Comparison of ENCODE assay signal across 8 cellular contexts in genomic region chr21:45075606-45076244, GRCh38. TPM values are rescaled to one million over a fixed set of nuclear protein-coding genes. Genes with fewer than 3 reads are reported as not detected.
DNase-seq lines count a peak whose midpoint lies in the region; ATAC-seq and TF ChIP-seq lines count a peak whose summit lies in the region.

No MANE protein-coding gene starts in this region.

- H3K27ac ChIP-seq in ascending aorta, result peak overlapping the region; percentile 91
- no peak overlapping the region for H3K27ac ChIP-seq in right lobe of liver
- peak overlapping the region in 3 of 4 donors; percentile 8 to 68 (median 30) for H3K27ac ChIP-seq in tibial nerve

- TF ChIP-seq CTCF in ascending aorta (IDR thresholded peaks at IDR 0.05) (no peak), right lobe of liver (IDR thresholded peaks at IDR 0.05) (no peak), tibial nerve (IDR thresholded peaks at IDR 0.05) (no peak)

- ATAC-seq in right lobe of liver (no peak), HG03135 (IDR thresholded peaks at IDR 0.05; ENCODE audit: unreplicated experiment) (no peak)

- CTCF ChIA-PET in activated naive CD4-positive, alpha-beta T cell treated with anti-CD3 and anti-CD28 coated beads for 36 hours (lab: Charles Lee), result interaction anchor here (0.8 to 2.8 kb wide), 5 partner anchors 11 to 63 kb away, joined by 3 to 40 read pairs (median 5); no protein-coding TSS in a partner anchor

- intact Hi-C loops in activated naive CD4-positive, alpha-beta T cell treated with anti-CD3 and anti-CD28 coated beads for 36 hours (cut with micrococcal nuclease), result loop anchor here (5.0 kb wide), 3 partner anchors 133 to 258 kb away; partner anchors contain the start of genes SLX9 and SUMO3
- intact Hi-C loops in ascending aorta (cut with DNase I) (loop anchor here (1.0 to 5.0 kb wide), 4 partner anchors 25 to 126 kb away; no protein-coding TSS in a partner anchor), right lobe of liver (cut with DNase I) (no loop called here)

- no peaks in the 10 kb centered on the region for H3K27me3 Mint-ChIP-seq in activated naive CD4-positive, alpha-beta T cell treated with anti-CD3 and anti-CD28 coated beads for 36 hours (ENCODE audit: low read depth)

- DNase-seq in activated naive CD4-positive, alpha-beta T cell treated with anti-CD3 and anti-CD28 coated beads for 36 hours, result no peak
- DNase-seq in activated naive CD4-positive, alpha-beta T cell treated with anti-CD3 and anti-CD28 coated beads, Interleukin-2, amount 50 U/mL, for 16 hours, result no peak
- no peak for DNase-seq in ascending aorta (ENCODE audit: low spot score in 2 of 2)
- DNase-seq in right lobe of liver, result no peak
- no peak for DNase-seq in tibial nerve (ENCODE audit: low spot score in 2 of 2)
- DNase-seq in NCI-H748 (lab: John Stamatoyannopoulos, UW; ENCODE audit: unreplicated experiment), result no peak
- no peak for DNase-seq in Ammon's horn (ENCODE audit: low spot score)

- H3K9me3 Mint-ChIP-seq in activated naive CD4-positive, alpha-beta T cell treated with anti-CD3 and anti-CD28 coated beads for 36 hours, result no peaks in the 10 kb centered on the region

- peaks cover 2% of the 10 kb centered on the region for H3K36me3 Mint-ChIP-seq in activated naive CD4-positive, alpha-beta T cell treated with anti-CD3 and anti-CD28 coated beads for 36 hours (ENCODE audit: low read depth)

- no peak for TF ChIP-seq EP300 in tibial nerve (IDR thresholded peaks at IDR 0.05)

- H3K4me3 Mint-ChIP-seq in activated naive CD4-positive, alpha-beta T cell treated with anti-CD3 and anti-CD28 coated beads for 36 hours, result peak overlapping the region; percentile 84

- H3K36me3 ChIP-seq in ascending aorta (no peaks in the 10 kb centered on the region), right lobe of liver (no peaks in the 10 kb centered on the region), tibial nerve (peaks cover 0 to 9% (median 0%) of the 10 kb centered on the region in 3 donors)

- no peaks in the 10 kb centered on the region for H3K9me3 ChIP-seq in ascending aorta
- no peaks in the 10 kb centered on the region for H3K9me3 ChIP-seq in right lobe of liver
- H3K9me3 ChIP-seq in tibial nerve, result no peaks in the 10 kb centered on the region

- peaks cover 52% of the 10 kb centered on the region for H3K4me1 Mint-ChIP-seq in activated naive CD4-positive, alpha-beta T cell treated with anti-CD3 and anti-CD28 coated beads for 36 hours (ENCODE audit: low read depth)

- TF ChIP-seq POLR2A in right lobe of liver (IDR thresholded peaks at IDR 0.05) (no peak), tibial nerve (IDR thresholded peaks at IDR 0.05) (no peak)

- 54% methylated on average over 9 of the region's 17 CpGs for WGBS in right lobe of liver (ENCODE audit: insufficient coverage, low coverage, low lambda C conversion rate, missing lambda C conversion rate)
- WGBS in tibial nerve, 2 donors, result 23% methylated on average over 17 of the region's 17 CpGs

- peaks cover 6 to 34% of the 10 kb centered on the region in 2 donors for H3K4me1 ChIP-seq in ascending aorta
- peaks cover 0 to 9% (median 0%) of the 10 kb centered on the region in 4 donors for H3K4me1 ChIP-seq in right lobe of liver
- peaks cover 0 to 41% (median 17%) of the 10 kb centered on the region in 4 donors for H3K4me1 ChIP-seq in tibial nerve

- H3K27me3 ChIP-seq in ascending aorta, result no peaks in the 10 kb centered on the region
- H3K27me3 ChIP-seq in right lobe of liver, result no peaks in the 10 kb centered on the region
- no peaks in the 10 kb centered on the region for H3K27me3 ChIP-seq in tibial nerve

- H3K4me3 ChIP-seq in ascending aorta (peak overlapping the region; percentile 81 to 98), right lobe of liver (peak overlapping the region; percentile 63 to 80 (median 70)), tibial nerve (peak overlapping the region; percentile 75 to 85 (median 79))

- H3K27ac Mint-ChIP-seq in activated naive CD4-positive, alpha-beta T cell treated with anti-CD3 and anti-CD28 coated beads for 36 hours, result peak overlapping the region; percentile 76

RNA-seq across cellular contexts. Expression of gene ADARB1, which starts 1.3 kb away (rescaled TPM):
- 10 to 100 TPM; 30.1 to 33.3 TPM for total RNA-seq in activated naive CD4-positive, alpha-beta T cell treated with anti-CD3 and anti-CD28 coated beads for 36 hours
- total RNA-seq in ascending aorta, result 82.9 TPM
- total RNA-seq in right lobe of liver, result 1 to 10 TPM; 4.7 to 9.9 (median 8.6) TPM
- 10 to 100 TPM; 18.2 to 57.6 (median 32.0) TPM for total RNA-seq in tibial nerve

Comparison
In these comparisons a context has a peak if more than half of its experiments do, and no peak if none do; other contexts are left out.
1. H3K27ac ChIP-seq: peak in ascending aorta (2 of 2) and tibial nerve (3 of 4); none in right lobe of liver (0 of 3).
2. intact Hi-C loops: an anchor here in activated naive CD4-positive, alpha-beta T cell treated with anti-CD3 and anti-CD28 coated beads for 36 hours (5.0 kb wide) and ascending aorta (1.0 to 5.0 kb wide); none called in right lobe of liver.
3. Peak in every context shown above with its lines, with median percentiles within 50 percentile points of each other: H3K4me3 ChIP-seq.